ENCODE assay signal across 9 cellular contexts in genomic region chr7:150973571-150974451, GRCh38. TPM values are rescaled to one million over a fixed set of nuclear protein-coding genes. Genes with fewer than 3 reads are reported as not detected.
DNase-seq lines count a peak whose midpoint lies in the region; ATAC-seq and TF ChIP-seq lines count a peak whose summit lies in the region.
"Had no signal": no experiment of that assay in that cellular context is flagged by ENCODE, and none has a peak within 500 bp of the region (broad histone marks: within the 10 kb centered on the region; RNA-seq: fewer than 3 reads in every experiment).

No MANE protein-coding gene starts in this region.

- H3K4me1 ChIP-seq in CD4-positive, CD25-positive, alpha-beta regulatory T cell (ENCODE audit: control insufficient read depth, insufficient read depth, low read length, poor library complexity, severe bottlenecking): peaks cover 50% of the 10 kb centered on the region
- peaks cover 9 to 23% of the 10 kb centered on the region in 2 donors for H3K4me1 ChIP-seq in thyroid gland

- peaks cover 0 to 74% (median 27%) of the 10 kb centered on the region in 4 donors for H3K4me1 Mint-ChIP-seq in CD4-positive, CD25-positive, alpha-beta regulatory T cell
- peaks cover 40% of the 10 kb centered on the region for H3K4me1 Mint-ChIP-seq in activated B cell treated with CpG ODN at 0.5 μM for 24 hours

- CTCF ChIA-PET in activated B cell treated with CpG ODN at 0.5 μM for 24 hours (lab: Charles Lee): interaction anchor here (2.0 kb wide), 1 partner anchor 10 kb away, joined by 6 read pairs; no protein-coding TSS in a partner anchor

- H3K4me3 Mint-ChIP-seq in CD4-positive, CD25-positive, alpha-beta regulatory T cell: peak overlapping the region; percentile 90 to 95 (median 93)
- H3K4me3 Mint-ChIP-seq in activated B cell treated with CpG ODN at 0.5 μM for 24 hours: peak overlapping the region; percentile 85

- peak overlapping the region; percentile 74 for H3K27ac ChIP-seq in CD4-positive, CD25-positive, alpha-beta regulatory T cell (ENCODE audit: insufficient read depth, low read length, poor library complexity, severe bottlenecking)
- H3K27ac ChIP-seq in thyroid gland: no peak overlapping the region

- H3K4me3 ChIP-seq in CD4-positive, CD25-positive, alpha-beta regulatory T cell (ENCODE audit: low read depth, low read length): peak overlapping the region; percentile 32
- no peak overlapping the region for H3K4me3 ChIP-seq in thyroid gland (replicated peaks in 1 of 3)

- H3K9me3 Mint-ChIP-seq in CD4-positive, CD25-positive, alpha-beta regulatory T cell: peaks cover 0 to under 1% (median 0%) of the 10 kb centered on the region in 7 donors
- no peaks in the 10 kb centered on the region for H3K9me3 Mint-ChIP-seq in activated B cell treated with CpG ODN at 0.5 μM for 24 hours

- H3K27me3 Mint-ChIP-seq in CD4-positive, CD25-positive, alpha-beta regulatory T cell: peaks cover 16% of the 10 kb centered on the region
- H3K27me3 Mint-ChIP-seq in activated B cell treated with CpG ODN at 0.5 μM for 24 hours: peaks cover 30% of the 10 kb centered on the region

- peaks cover 7% of the 10 kb centered on the region for H3K27me3 ChIP-seq in CD4-positive, CD25-positive, alpha-beta regulatory T cell (ENCODE audit: control insufficient read depth, insufficient read depth, low read length)
- peaks cover 18% of the 10 kb centered on the region for H3K27me3 ChIP-seq in thyroid gland

- H3K36me3 Mint-ChIP-seq in CD4-positive, CD25-positive, alpha-beta regulatory T cell: no peaks in the 10 kb centered on the region
- no peaks in the 10 kb centered on the region for H3K36me3 Mint-ChIP-seq in activated B cell treated with CpG ODN at 0.5 μM for 24 hours (ENCODE audit: low read depth)

- H3K9me3 ChIP-seq in CD4-positive, CD25-positive, alpha-beta regulatory T cell (ENCODE audit: control insufficient read depth in 2 of 2, low read length in 2 of 2): no peaks in the 10 kb centered on the region
- H3K9me3 ChIP-seq in thyroid gland: no peaks in the 10 kb centered on the region

- DNase-seq in CD4-positive, CD25-positive, alpha-beta regulatory T cell: peak; percentile 24 to 79 (median 60)
- DNase-seq in NCI-H1092 (lab: John Stamatoyannopoulos, UW) (peak; percentile 40), activated B cell treated with CpG ODN at 0.5 μM for 24 hours (no peak), left kidney (ENCODE audit: low read depth, low spot score) (peak; percentile 88), thyroid gland (no peak)
- no peak for DNase-seq in effector CD4-positive, alpha-beta T cell

- peak; percentile 15 to 32 for ATAC-seq in CD4-positive, CD25-positive, alpha-beta regulatory T cell (ENCODE audit: low read depth in 2 of 2)
- ATAC-seq in activated B cell treated with CpG ODN at 0.5 μM for 24 hours (ENCODE audit: low read depth): no peak
- no peak for ATAC-seq in GM21619 (IDR thresholded peaks at IDR 0.05; ENCODE audit: unreplicated experiment)
- no peak for ATAC-seq in GM19397 (IDR thresholded peaks at IDR 0.05; ENCODE audit: unreplicated experiment)

- TF ChIP-seq CTCF in activated B cell treated with CpG ODN at 0.5 μM for 24 hours (IDR thresholded peaks at IDR 0.05) (no peak), thyroid gland (IDR thresholded peaks at IDR 0.05) (no peak)

- intact Hi-C loops in activated B cell treated with CpG ODN at 0.5 μM for 24 hours (cut with micrococcal nuclease): loop anchor here (1.0 to 10.0 kb wide), 4 partner anchors 10 to 1259 kb away; partner anchors contain the start of gene SLC4A2
- intact Hi-C loops in thyroid gland (cut with DNase I): no loop called here

- no peak for TF ChIP-seq POLR2A in thyroid gland (IDR thresholded peaks at IDR 0.05)

- POLR2A ChIA-PET in activated B cell treated with CpG ODN at 0.5 μM for 24 hours (lab: Charles Lee): interaction anchor here (0.8 kb wide), 1 partner anchor 9 kb away, joined by 3 read pairs; no protein-coding TSS in a partner anchor

- 58 to 66% methylated on average over 17 to 23 of the region's 27 CpGs for WGBS in thyroid gland, 2 donors

- H3K27ac Mint-ChIP-seq in CD4-positive, CD25-positive, alpha-beta regulatory T cell: peak overlapping the region; percentile 87 to 94 (median 91)
- H3K27ac Mint-ChIP-seq in activated B cell treated with CpG ODN at 0.5 μM for 24 hours: no peak overlapping the region

- H3K36me3 ChIP-seq in CD4-positive, CD25-positive, alpha-beta regulatory T cell (ENCODE audit: control insufficient read depth, insufficient read depth, low read length): no peaks in the 10 kb centered on the region
- H3K36me3 ChIP-seq in thyroid gland: no peaks in the 10 kb centered on the region

RNA-seq across cellular contexts. Expression of gene KCNH2, which starts 4.3 kb away (rescaled TPM):
- 3.5 TPM for total RNA-seq in CD4-positive, CD25-positive, alpha-beta regulatory T cell
- polyA plus RNA-seq in CD4-positive, CD25-positive, alpha-beta regulatory T cell: 1 to 10 TPM in 3 of 4 donors, under 1 TPM in 1; 0.83 to 2.8 (median 1.5) TPM
- total RNA-seq in activated B cell treated with CpG ODN at 0.5 μM for 24 hours: 0.12 and 0.29 TPM in 2 replicates
- total RNA-seq in thyroid gland: under 1 TPM; 0.33 to 0.93 (median 0.63) TPM
- total RNA-seq: glomerular endothelial cell had no signal

RNA-seq across cellular contexts. Expression of gene NOS3, which starts 17.0 kb away (rescaled TPM):
- total RNA-seq in CD4-positive, CD25-positive, alpha-beta regulatory T cell: 10.7 TPM
- polyA plus RNA-seq in CD4-positive, CD25-positive, alpha-beta regulatory T cell: 1 to 10 TPM; 3.2 to 8.8 (median 7.1) TPM
- total RNA-seq in activated B cell treated with CpG ODN at 0.5 μM for 24 hours: 0.10 and 0.22 TPM in 2 replicates
- total RNA-seq in thyroid gland: 1 to 10 TPM; 5.2 to 8.1 (median 6.3) TPM

RNA-seq across cellular contexts. Expression of gene ATG9B, which starts 50.5 kb away (rescaled TPM):
- total RNA-seq in CD4-positive, CD25-positive, alpha-beta regulatory T cell: 21.2 TPM
- 10 to 100 TPM; 18.6 to 38.7 (median 36.2) TPM for polyA plus RNA-seq in CD4-positive, CD25-positive, alpha-beta regulatory T cell
- total RNA-seq in activated B cell treated with CpG ODN at 0.5 μM for 24 hours: 1.8 and 2.3 TPM in 2 replicates
- under 1 TPM in 1 of 4 donors, not detected in 3; 0.27 TPM for total RNA-seq in thyroid gland
- total RNA-seq: glomerular endothelial cell had no signal

RNA-seq across cellular contexts. Expression of gene ABCB8, which starts 54.4 kb away (rescaled TPM):
- 61.4 TPM for total RNA-seq in CD4-positive, CD25-positive, alpha-beta regulatory T cell
- polyA plus RNA-seq in CD4-positive, CD25-positive, alpha-beta regulatory T cell: 10 to 100 TPM; 16.9 to 20.6 (median 18.6) TPM
- total RNA-seq in activated B cell treated with CpG ODN at 0.5 μM for 24 hours (38.9 and 46.5 TPM in 2 replicates), thyroid gland (10 to 100 TPM; 39.0 to 74.2 (median 60.9) TPM)

Comparison
In these comparisons a context has a peak if more than half of its experiments do, and no peak if none do; other contexts are left out.
1. ATAC-seq: peak in CD4-positive, CD25-positive, alpha-beta regulatory T cell (2 of 2); none in activated B cell treated with CpG ODN at 0.5 μM for 24 hours (single experiment), GM21619 (single experiment) and GM19397 (single experiment).
2. DNase-seq: peak in CD4-positive, CD25-positive, alpha-beta regulatory T cell (3 of 3), NCI-H1092 (single experiment) and left kidney (single experiment); none in activated B cell treated with CpG ODN at 0.5 μM for 24 hours (single experiment), thyroid gland (0 of 2) and effector CD4-positive, alpha-beta T cell (single experiment).